ENCODE assay signal across 19 cellular contexts in genomic region chr1:114618606-114619005, GRCh38. TPM values are rescaled to one million over a fixed set of nuclear protein-coding genes. Genes with fewer than 3 reads are reported as not detected.
DNase-seq lines count a peak whose midpoint lies in the region; ATAC-seq, FAIRE-seq and TF ChIP-seq lines count a peak whose summit lies in the region.
"Had no signal": no experiment of that assay in that cellular context is flagged by ENCODE, and none has a peak within 500 bp of the region (broad histone marks: within the 10 kb centered on the region; RNA-seq: fewer than 3 reads in every experiment).

No MANE protein-coding gene starts in this region.

- H3K27me3 ChIP-seq in RWPE2 (ENCODE audit: insufficient read depth, poor library complexity, severe bottlenecking) (no peaks in the 10 kb centered on the region), keratinocyte (ENCODE audit: control insufficient read depth, extremely low read depth, insufficient read depth, low read length) (no peaks in the 10 kb centered on the region)
- H3K27me3 ChIP-seq: BLaER1 had no signal

- H3K4me3 ChIP-seq in RWPE2 (ENCODE audit: severe bottlenecking) (no peak overlapping the region), keratinocyte (ENCODE audit: control insufficient read depth in 2 of 3, extremely low read depth in 1 of 3, insufficient read depth in 2 of 3, low read depth in 1 of 3, low read length in 3 of 3) (peak overlapping the region in 1 of 3 experiments; percentile 62)
- H3K4me3 ChIP-seq: BLaER1 had no signal

- H3K9ac ChIP-seq in keratinocyte (ENCODE audit: control insufficient read depth, extremely low read depth, insufficient read depth, low read length) = peak overlapping the region; percentile 77
- H3K9ac ChIP-seq: BLaER1 had no signal

- peak; percentile 1 for DNase-seq in EH (ENCODE audit: low read depth)
- no peak for DNase-seq in RWPE2 (ENCODE audit: low spot score)
- no peak for DNase-seq in epithelial cell of prostate (ENCODE audit: low read depth, low spot score)
- DNase-seq in keratinocyte (ENCODE audit: low read depth, low spot score) = peak; percentile 57
- DNase-seq in COLO668 (lab: John Stamatoyannopoulos, UW; ENCODE audit: unreplicated experiment) = no peak
- no peak for DNase-seq in HTR-8/SVneo (ENCODE audit: insufficient read length, low spot score)
- DNase-seq in NCI-H526 treated with DMSO at 0.1 percent for 48 hours (lab: John Stamatoyannopoulos, UW) = no peak
- DNase-seq in NCI-H1436 (lab: John Stamatoyannopoulos, UW) = no peak
- DNase-seq: 8988T; CD4-positive, alpha-beta memory T cell; DMS 273 treated with DMSO at 0.1 percent for 48 hours; GF-D8; GOT3; H7; HFFc6 had no signal

- H3K4me2 ChIP-seq in keratinocyte (ENCODE audit: control insufficient read depth, extremely low read depth, insufficient read depth, low read depth, low read length) = peak overlapping the region; percentile 94
- H3K4me2 ChIP-seq: BLaER1 had no signal

- H3K27ac ChIP-seq in RWPE2 (ENCODE audit: poor library complexity, severe bottlenecking) (peak overlapping the region; percentile 51), epithelial cell of prostate (peak overlapping the region; percentile 92), keratinocyte (ENCODE audit: control insufficient read depth, insufficient read depth, low read length) (peak overlapping the region; percentile 93)
- H3K27ac ChIP-seq: BLaER1, HL-60 had no signal

- no peaks in the 10 kb centered on the region for H3K9me1 ChIP-seq in keratinocyte (ENCODE audit: control insufficient read depth, extremely low read depth, insufficient read depth, low read length)

- no peaks in the 10 kb centered on the region for H3K79me2 ChIP-seq in keratinocyte (ENCODE audit: control insufficient read depth, insufficient read depth, low read length)

- H4K20me1 ChIP-seq in keratinocyte (ENCODE audit: control insufficient read depth, extremely low read depth, insufficient read depth, low read length) = no peaks in the 10 kb centered on the region
- H4K20me1 ChIP-seq: BLaER1 had no signal

- H3K4me1 ChIP-seq in RWPE2 (ENCODE audit: insufficient read depth, poor library complexity, severe bottlenecking) = peaks cover 19% of the 10 kb centered on the region
- peaks cover 19% of the 10 kb centered on the region for H3K4me1 ChIP-seq in keratinocyte (ENCODE audit: control insufficient read depth, extremely low read depth, insufficient read depth, low read length)
- H3K4me1 ChIP-seq: BLaER1 had no signal

- ATAC-seq in RWPE2 (ENCODE audit: low read depth) = peak; percentile 73; the same call in 2 of the 3 replicates
- ATAC-seq: HCT116, HepG2 had no signal

- FAIRE-seq in keratinocyte (lab: Jason Lieb, UNC) = peak; percentile 85
- no peak for FAIRE-seq in HTR-8/SVneo (lab: Jason Lieb, UNC)
- FAIRE-seq: HepG2 had no signal

- no peak overlapping the region for H2AFZ ChIP-seq in keratinocyte (ENCODE audit: control insufficient read depth, low read length)

- H3K9me3 ChIP-seq in RWPE2 (ENCODE audit: severe bottlenecking) (no peaks in the 10 kb centered on the region), keratinocyte (ENCODE audit: control insufficient read depth, low read depth, low read length) (no peaks in the 10 kb centered on the region)
- H3K9me3 ChIP-seq: BLaER1 had no signal

- H3K36me3 ChIP-seq in RWPE2 (ENCODE audit: low read depth) = peaks cover 8% of the 10 kb centered on the region
- peaks cover 4 to 8% of the 10 kb centered on the region in 2 experiments for H3K36me3 ChIP-seq in keratinocyte (ENCODE audit: control insufficient read depth in 2 of 2, extremely low read depth in 1 of 2, insufficient read depth in 2 of 2, low read length in 2 of 2)
- H3K36me3 ChIP-seq: BLaER1 had no signal

- TF ChIP-seq CTCF in RWPE2 (IDR thresholded peaks at IDR 0.05; ENCODE audit: poor library complexity, severe bottlenecking) (no peak), keratinocyte (optimal IDR thresholded peaks at IDR 0.05 in 1 of 3, IDR thresholded peaks at IDR 0.05 in 1 of 3, conservative IDR thresholded peaks at IDR 0.05 in 1 of 3; ENCODE audit: extremely low read depth in 1 of 3, insufficient read depth in 2 of 3, low read length in 3 of 3) (no peak)

- dilution Hi-C loops in keratinocyte (cut with MboI; ENCODE audit: extremely low pct_ligation_motif_present, low sequenced_read_pairs) = no loop called here

RNA-seq across cellular contexts. Expression of gene BCAS2, which starts 37.2 kb away (rescaled TPM):
- 28.4 to 60.8 TPM (median 31.8 TPM) in 3 replicates for polyA plus RNA-seq in keratinocyte
- polyA plus RNA-seq in keratinocyte (2011; ENCODE audit: low read depth) = 257 TPM
- 28.2 and 44.3 TPM in 2 replicates for polyA plus RNA-seq in keratinocyte (2011; cell fraction: cytosol; rRNA removed)
- polyA plus RNA-seq in keratinocyte (2011; cell fraction: nucleus; rRNA removed) = 18.1 and 30.7 TPM in 2 replicates
- polyA plus RNA-seq in keratinocyte (2012; ENCODE audit: low replicate concordance) = 44.2 and 53.5 TPM in 2 replicates
- polyA minus RNA-seq in keratinocyte = 5.1 to 20.5 TPM (median 8.3 TPM) in 3 replicates
- polyA minus RNA-seq in keratinocyte (2011; cell fraction: cytosol; rRNA and poly(A)+ RNA removed) = 16.5 TPM
- 4.7 and 11.3 TPM in 2 replicates for polyA minus RNA-seq in keratinocyte (2011; cell fraction: nucleus; rRNA and poly(A)+ RNA removed)

RNA-seq across cellular contexts. Expression of gene DENND2C, which starts 51.2 kb away (rescaled TPM):
- polyA plus RNA-seq in keratinocyte = 5.9 to 11.3 TPM (median 9.5 TPM) in 3 replicates
- 15.9 TPM for polyA plus RNA-seq in keratinocyte (2011; ENCODE audit: low read depth)
- 3.5 and 6.6 TPM in 2 replicates for polyA plus RNA-seq in keratinocyte (2011; cell fraction: cytosol; rRNA removed)
- polyA plus RNA-seq in keratinocyte (2011; cell fraction: nucleus; rRNA removed) = 12.4 and 15.9 TPM in 2 replicates
- polyA plus RNA-seq in keratinocyte (2012; ENCODE audit: low replicate concordance) = 5.9 and 43.0 TPM in 2 replicates
- 6.0 to 19.8 TPM (median 18.2 TPM) in 3 replicates for polyA minus RNA-seq in keratinocyte
- polyA minus RNA-seq in keratinocyte (2011; cell fraction: cytosol; rRNA and poly(A)+ RNA removed) = 6.7 TPM
- 10.0 and 22.1 TPM in 2 replicates for polyA minus RNA-seq in keratinocyte (2011; cell fraction: nucleus; rRNA and poly(A)+ RNA removed)

Comparison
In these comparisons a context has a peak if more than half of its experiments do, and no peak if none do; other contexts are left out.
1. DNase-seq: peak in EH (single experiment) and keratinocyte (single experiment); none in RWPE2 (single experiment), epithelial cell of prostate (single experiment), COLO668 (single experiment), HTR-8/SVneo (single experiment), NCI-H526 treated with DMSO at 0.1 percent for 48 hours (single experiment) and NCI-H1436 (single experiment).
2. Peak in every context shown above with its lines, with median percentiles within 50 percentile points of each other: H3K27ac ChIP-seq.